Comparison of ENCODE assay signal across 19 cellular contexts in the genomic region with DNA sequence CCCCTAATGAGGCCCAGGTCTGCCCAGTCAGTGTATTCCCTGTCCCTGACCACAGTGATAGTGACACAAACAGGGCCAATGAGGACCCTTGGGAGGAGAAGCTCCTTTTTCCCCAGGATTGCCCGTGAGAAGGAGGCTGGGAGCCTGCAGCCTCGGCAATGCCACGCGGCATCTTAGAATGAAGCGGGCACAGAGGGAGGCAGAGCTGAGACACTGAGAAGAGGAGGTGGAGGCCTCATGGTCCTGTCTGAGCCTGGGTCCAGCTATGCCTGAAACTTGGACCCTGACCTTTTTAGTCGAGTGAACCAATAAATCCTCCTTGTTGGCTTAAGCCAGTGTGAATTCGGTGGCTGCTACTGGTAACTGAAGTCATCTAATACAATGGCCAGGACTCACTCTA. TPM values are rescaled to one million over a fixed set of nuclear protein-coding genes. Genes with fewer than 3 reads are reported as not detected.
"Had no signal": no experiment of that assay in that cellular context is flagged by ENCODE, and none has a peak within 500 bp of the region (broad histone marks: within the 10 kb centered on the region; RNA-seq: fewer than 3 reads in every experiment).

No MANE protein-coding gene starts in this region.

- H3K79me2 ChIP-seq: hepatocyte had no signal

- H3K27me3 ChIP-seq: hepatocyte, neural progenitor cell, ovary, right atrium auricular region, uterus had no signal

- H3K4me2 ChIP-seq: hepatocyte, neural progenitor cell had no signal

- H3K4me3 Mint-ChIP-seq: naive thymus-derived CD8-positive, alpha-beta T cell; nephron; neural progenitor cell; stimulated activated effector memory CD8-positive, alpha-beta T cell treated with anti-CD3 and anti-CD28 coated beads, Interleukin-12 subunit alpha, Interleukin-12 subunit beta, amount 100 ng/mL, for 72 hours; stimulated activated naive CD8-positive, alpha-beta T cell treated with anti-CD3 and anti-CD28 coated beads, Interleukin-15, Interleukin-2, amounts not matched to agents 100 ng/mL and 50 ng/mL, for 24 hours had no signal

- DNase-seq: islet precursor cell; left ventricle myocardium inferior; naive thymus-derived CD8-positive, alpha-beta T cell; ovary; stimulated activated CD4-positive, alpha-beta T cell treated with anti-CD3 and anti-CD28 coated beads, Interleukin-4, amount 100 ng/mL, for 24 hours; stimulated activated naive CD4-positive, alpha-beta T cell; tibial artery; uterus had no signal

- H3K9ac ChIP-seq: neural progenitor cell had no signal

- H3K36me3 Mint-ChIP-seq: naive thymus-derived CD8-positive, alpha-beta T cell; neural progenitor cell; stimulated activated effector memory CD8-positive, alpha-beta T cell treated with anti-CD3 and anti-CD28 coated beads, Interleukin-12 subunit alpha, Interleukin-12 subunit beta, amount 100 ng/mL, for 72 hours; type B pancreatic cell had no signal

- H3K9me3 Mint-ChIP-seq: naive thymus-derived CD8-positive, alpha-beta T cell; nephron; neural progenitor cell; stimulated activated effector memory CD8-positive, alpha-beta T cell treated with anti-CD3 and anti-CD28 coated beads, Interleukin-12 subunit alpha, Interleukin-12 subunit beta, amount 100 ng/mL, for 72 hours; stimulated activated naive CD8-positive, alpha-beta T cell treated with anti-CD3 and anti-CD28 coated beads, Interleukin-15, Interleukin-2, amounts not matched to agents 100 ng/mL and 50 ng/mL, for 24 hours; type B pancreatic cell had no signal

- H3K36me3 ChIP-seq: left ventricle myocardium inferior, neural progenitor cell, ovary, right atrium auricular region, suprapubic skin, thoracic aorta, tibial artery, uterus had no signal

- H3K27ac ChIP-seq: hepatocyte, left ventricle myocardium inferior, neural progenitor cell, ovary, right atrium auricular region, suprapubic skin, thoracic aorta, tibial artery, uterus had no signal

- H3K27ac Mint-ChIP-seq: stimulated activated effector memory CD8-positive, alpha-beta T cell treated with anti-CD3 and anti-CD28 coated beads, Interleukin-12 subunit alpha, Interleukin-12 subunit beta, amount 100 ng/mL, for 72 hours; stimulated activated naive CD8-positive, alpha-beta T cell treated with anti-CD3 and anti-CD28 coated beads, Interleukin-15, Interleukin-2, amounts not matched to agents 100 ng/mL and 50 ng/mL, for 24 hours had no signal

- H3K4me3 ChIP-seq: hepatocyte, left ventricle myocardium inferior, lung, neural progenitor cell, ovary, right atrium auricular region, skin epidermis, suprapubic skin, thoracic aorta, tibial artery, uterus had no signal

- H3K4me1 ChIP-seq: uterus had no signal

- H3K9me3 ChIP-seq: left ventricle myocardium inferior, ovary, right atrium auricular region, suprapubic skin, thoracic aorta, tibial artery, uterus had no signal

- H2AFZ ChIP-seq: hepatocyte, neural progenitor cell had no signal

RNA-seq across cellular contexts. Expression of a gene that starts 28.4 kb away (rescaled TPM):
- total RNA-seq: naive thymus-derived CD8-positive, alpha-beta T cell had no signal
- polyA plus RNA-seq: naive thymus-derived CD8-positive, alpha-beta T cell had no signal
